Comparison of ENCODE assay signal across 9 cellular contexts in genomic region chr12:6226002-6226700, GRCh38. TPM values are rescaled to one million over a fixed set of nuclear protein-coding genes. Genes with fewer than 3 reads are reported as not detected.
DNase-seq lines count a peak whose midpoint lies in the region; ATAC-seq and TF ChIP-seq lines count a peak whose summit lies in the region.
"Had no signal": no experiment of that assay in that cellular context is flagged by ENCODE, and none has a peak within 500 bp of the region (broad histone marks: within the 10 kb centered on the region; RNA-seq: fewer than 3 reads in every experiment).

No MANE protein-coding gene starts in this region.

- H3K4me1 Mint-ChIP-seq in CD14-positive monocyte: peaks cover 31% of the 10 kb centered on the region

- H3K4me1 ChIP-seq in ascending aorta: peaks cover 48 to 93% of the 10 kb centered on the region in 2 donors
- H3K4me1 ChIP-seq in heart right ventricle: peaks cover 67 to 100% (median 93%) of the 10 kb centered on the region in 9 donors

- TF ChIP-seq CTCF in CD14-positive monocyte (IDR thresholded peaks at IDR 0.05) (no peak), ascending aorta (IDR thresholded peaks at IDR 0.05) (no peak), heart right ventricle (IDR thresholded peaks at IDR 0.05) (no peak)

- peaks cover 2 to 7% (median 6%) of the 10 kb centered on the region in 3 donors for H3K27me3 Mint-ChIP-seq in CD14-positive monocyte (ENCODE audit: low read depth in 3 of 3)

- H3K9me3 ChIP-seq in ascending aorta (no peaks in the 10 kb centered on the region), heart right ventricle (no peaks in the 10 kb centered on the region)

- H3K27ac ChIP-seq in ascending aorta (peak overlapping the region; percentile 93 to 94), heart right ventricle (peak overlapping the region; percentile 79 to 96 (median 88))

- H3K36me3 ChIP-seq in ascending aorta: peaks cover 8 to 35% of the 10 kb centered on the region in 2 donors
- H3K36me3 ChIP-seq in heart right ventricle: peaks cover 0 to 49% (median 6%) of the 10 kb centered on the region in 9 donors

- 5 to 6% methylated on average over 12 of the region's 12 CpGs for WGBS in heart right ventricle, 2 donors

- intact Hi-C loops in CD14-positive monocyte (cut with micrococcal nuclease): no loop called here
- intact Hi-C loops in ascending aorta (cut with DNase I): loop anchor here (1.0 to 10.0 kb wide), 4 partner anchors 10 to 309 kb away; partner anchors contain the start of gene GAPDH
- intact Hi-C loops in heart right ventricle (cut with DNase I): loop anchor here in 3 of 10 donors (1.0 to 5.0 kb wide), 3 partner anchors 21 to 52 kb away; no protein-coding TSS in a partner anchor
- intact Hi-C loops in posterior cingulate gyrus (cut with DNase I): no loop called here

- peak overlapping the region in 1 of 2 donors; percentile 44 for H3K4me3 Mint-ChIP-seq in CD14-positive monocyte

- peaks cover 0 to 4% of the 10 kb centered on the region in 2 donors for H3K36me3 Mint-ChIP-seq in CD14-positive monocyte

- H3K4me3 ChIP-seq in ascending aorta (peak overlapping the region; percentile 23 to 36), heart right ventricle (peak overlapping the region in 8 of 10 donors; percentile 6 to 39 (median 20))

- H3K9me3 Mint-ChIP-seq in CD14-positive monocyte: peaks cover 0 to 3% (median 0%) of the 10 kb centered on the region in 7 donors

- peak overlapping the region; percentile 49 to 90 (median 67) for H3K27ac Mint-ChIP-seq in CD14-positive monocyte

- ATAC-seq in heart right ventricle (peak; percentile 76 to 92 (median 85)), HG03196 (IDR thresholded peaks at IDR 0.05; ENCODE audit: unreplicated experiment) (no peak), HG03139 (IDR thresholded peaks at IDR 0.05; ENCODE audit: unreplicated experiment) (no peak)

- no peak for DNase-seq in CD14-positive monocyte (ENCODE audit: low spot score)
- peak; percentile 70 to 96 for DNase-seq in ascending aorta (ENCODE audit: low spot score in 2 of 2)
- peak; percentile 77 to 91 for DNase-seq in heart right ventricle
- DNase-seq in posterior cingulate gyrus: peak in 9 of 10 donors; percentile 60 to 93 (median 68)
- DNase-seq in stimulated activated CD4-positive, alpha-beta T cell treated with anti-CD3 and anti-CD28 coated beads, Interleukin-4, amount 100 ng/mL, for 4 hours: no peak
- no peak for DNase-seq in GDM1 (lab: John Stamatoyannopoulos, UW)
- DNase-seq: DMS53 had no signal

- H3K27me3 ChIP-seq in ascending aorta: no peaks in the 10 kb centered on the region
- H3K27me3 ChIP-seq in heart right ventricle: no peaks in the 10 kb centered on the region

RNA-seq across cellular contexts. Expression of gene CD9, which starts 26.0 kb away (rescaled TPM):
- polyA plus RNA-seq in CD14-positive monocyte (100 to 1,000 TPM in 1 of 2 donors, 1 to 10 TPM in 1; 7.7 to 323 TPM), heart right ventricle (100 to 1,000 TPM in 1 of 2 donors, 10 to 100 TPM in 1; 52.3 to 109 TPM)
- total RNA-seq in ascending aorta (181 TPM), heart right ventricle (10 to 100 TPM; 24.8 to 70.4 (median 52.8) TPM)

Comparison
In these comparisons a context has a peak if more than half of its experiments do, and no peak if none do; other contexts are left out.
1. DNase-seq: peak in ascending aorta (2 of 2), heart right ventricle (2 of 2) and posterior cingulate gyrus (9 of 10); none in CD14-positive monocyte (single experiment), stimulated activated CD4-positive, alpha-beta T cell treated with anti-CD3 and anti-CD28 coated beads, Interleukin-4, amount 100 ng/mL, for 4 hours (0 of 2) and GDM1 (single experiment).
2. ATAC-seq: peak in heart right ventricle (8 of 8); none in HG03196 (single experiment) and HG03139 (single experiment).